In the genomic region with DNA sequence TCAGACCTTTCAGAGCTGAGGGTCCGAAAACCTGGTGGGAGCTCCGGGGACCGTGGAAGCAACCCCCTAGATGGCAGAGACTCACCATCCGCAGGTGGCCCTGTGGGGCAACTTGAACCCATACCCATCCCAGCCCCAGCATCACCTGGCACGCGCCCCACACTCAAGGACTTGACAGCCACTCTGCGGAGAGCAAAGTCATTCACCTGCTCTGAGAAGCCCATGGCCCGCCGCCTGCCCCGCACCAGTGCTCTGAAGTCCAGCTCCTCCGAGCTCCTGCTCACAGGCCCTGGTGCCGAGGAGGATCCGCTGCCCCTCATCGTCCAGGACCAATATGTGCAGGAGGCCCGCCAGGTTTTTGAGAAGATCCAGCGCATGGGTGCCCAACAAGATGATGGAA, we compare ENCODE assay signal across 11 cellular contexts. TPM values are rescaled to one million over a fixed set of nuclear protein-coding genes. Genes with fewer than 3 reads are reported as not detected.
A peak's percentile ranks its signal among the peaks of the same experiment; 100 is the strongest.
DNase-seq lines count a peak whose midpoint lies in the region; ATAC-seq and TF ChIP-seq lines count a peak whose summit lies in the region.
"Had no signal": no experiment of that assay in that cellular context is flagged by ENCODE, and none has a peak within 500 bp of the region (broad histone marks: within the 10 kb centered on the region; RNA-seq: fewer than 3 reads in every experiment).

No MANE protein-coding gene starts in this region.

- no peak overlapping the region for H2AFZ ChIP-seq in ACC112 (ENCODE audit: low read length, unreplicated experiment)

- intact Hi-C loops in left ventricle myocardium inferior (cut with micrococcal nuclease) (no loop called here), psoas muscle (cut with DNase I) (no loop called here)

- peaks cover 57% of the 10 kb centered on the region for H3K79me2 ChIP-seq in ACC112 (ENCODE audit: control insufficient read depth, insufficient read depth, low read length, unreplicated experiment)

- no peak for TF ChIP-seq CTCF in left ventricle myocardium inferior (IDR thresholded peaks at IDR 0.05; ENCODE audit: borderline replicate concordance)
- no peak for TF ChIP-seq CTCF in psoas muscle (IDR thresholded peaks at IDR 0.05)

- H3K9me3 ChIP-seq in adipocyte (ENCODE audit: control insufficient read depth, low read length): no peaks in the 10 kb centered on the region
- H3K9me3 ChIP-seq in left ventricle myocardium inferior (replicated peaks): no peaks in the 10 kb centered on the region
- H3K9me3 ChIP-seq in psoas muscle: no peaks in the 10 kb centered on the region
- H3K9me3 ChIP-seq in CD8-positive, alpha-beta memory T cell (ENCODE audit: low read length): no peaks in the 10 kb centered on the region

- peak overlapping the region; percentile 87; the same call in 1 of the 2 replicates for H3K27ac ChIP-seq in ACC112 (ENCODE audit: low read depth, low read length)
- peak overlapping the region; percentile 99 for H3K27ac ChIP-seq in left ventricle myocardium inferior (replicated peaks)
- peak overlapping the region; percentile 30 for H3K27ac ChIP-seq in psoas muscle
- no peak overlapping the region for H3K27ac ChIP-seq in CD8-positive, alpha-beta memory T cell (ENCODE audit: low read depth, low read length)

- H3K4me1 Mint-ChIP-seq in CD8-positive, alpha-beta memory T cell: peaks cover 9 to 12% (median 10%) of the 10 kb centered on the region in 3 donors
- peaks cover 13 to 24% (median 14%) of the 10 kb centered on the region in 3 donors for H3K4me1 Mint-ChIP-seq in T-cell

- 82 to 87% (median 86%) methylated on average over 16 of the region's 16 CpGs for WGBS in psoas muscle, 3 donors

- no peak for DNase-seq in adipocyte (ENCODE audit: low read depth)
- no peak for DNase-seq in left ventricle myocardium inferior
- DNase-seq in psoas muscle: peak in 1 of 2 donors; percentile 53
- DNase-seq in NCI-H1048 (lab: John Stamatoyannopoulos, UW): no peak
- DNase-seq in globus pallidus (ENCODE audit: low spot score): no peak
- no peak for DNase-seq in CD8-positive, alpha-beta memory T cell
- no peak for DNase-seq in T-cell
- DNase-seq: activated CD4-positive, alpha-beta T cell treated with anti-CD3 and anti-CD28 coated beads for 36 hours; CD4-positive, alpha-beta T cell; stimulated activated CD4-positive, alpha-beta T cell treated with anti-CD3 and anti-CD28 coated beads, Interleukin-15, amount 100 ng/mL, for 24 hours had no signal

- CTCF ChIA-PET in CD8-positive, alpha-beta memory T cell (lab: Charles Lee): interaction anchor here (1.6 to 8.1 kb wide), 2 partner anchors 13 to 27 kb away, joined by 3 to 109 read pairs; no protein-coding TSS in a partner anchor
- CTCF ChIA-PET in T-cell (lab: Charles Lee): interaction anchor here in 1 of 2 donors (0.6 kb wide), 1 partner anchor 1142 kb away, joined by 3 read pairs; no protein-coding TSS in a partner anchor

- H3K4me3 ChIP-seq in ACC112 (ENCODE audit: low read depth, low read length): peak overlapping the region; percentile 87
- H3K4me3 ChIP-seq in adipocyte (ENCODE audit: low read length): peak overlapping the region; percentile 94
- H3K4me3 ChIP-seq in left ventricle myocardium inferior: peak overlapping the region; percentile 88
- H3K4me3 ChIP-seq in psoas muscle: peak overlapping the region; percentile 80
- no peak overlapping the region for H3K4me3 ChIP-seq in CD8-positive, alpha-beta memory T cell (ENCODE audit: low read length)

- ATAC-seq in psoas muscle (no peak), T-cell (replicated peaks in 1 of 4) (no peak)
- ATAC-seq: activated CD4-positive, alpha-beta T cell treated with anti-CD3 and anti-CD28 coated beads for 36 hours had no signal

- H3K4me1 ChIP-seq in ACC112 (ENCODE audit: control insufficient read depth, insufficient read depth, low read length, unreplicated experiment): peaks cover 65% of the 10 kb centered on the region
- H3K4me1 ChIP-seq in adipocyte (ENCODE audit: control insufficient read depth, insufficient read depth, low read length): peaks cover 62% of the 10 kb centered on the region
- peaks cover 81% of the 10 kb centered on the region for H3K4me1 ChIP-seq in left ventricle myocardium inferior
- H3K4me1 ChIP-seq in psoas muscle: peaks cover 16% of the 10 kb centered on the region
- peaks cover 7% of the 10 kb centered on the region for H3K4me1 ChIP-seq in CD8-positive, alpha-beta memory T cell (ENCODE audit: insufficient read depth, low read length)

- peak overlapping the region in 3 of 7 donors; percentile 13 to 48 (median 36) for H3K4me3 Mint-ChIP-seq in CD8-positive, alpha-beta memory T cell
- peak overlapping the region in 1 of 3 donors; percentile 31 for H3K4me3 Mint-ChIP-seq in T-cell
- H3K4me3 Mint-ChIP-seq: activated CD4-positive, alpha-beta T cell treated with anti-CD3 and anti-CD28 coated beads for 36 hours; CD4-positive, alpha-beta T cell had no signal

- H3K27ac Mint-ChIP-seq in CD8-positive, alpha-beta memory T cell: no peak overlapping the region
- no peak overlapping the region for H3K27ac Mint-ChIP-seq in T-cell
- H3K27ac Mint-ChIP-seq: activated CD4-positive, alpha-beta T cell treated with anti-CD3 and anti-CD28 coated beads for 36 hours; CD4-positive, alpha-beta T cell had no signal

- H3K36me3 Mint-ChIP-seq in CD8-positive, alpha-beta memory T cell: peaks cover 0 to 3% (median 0%) of the 10 kb centered on the region in 3 donors
- H3K36me3 Mint-ChIP-seq in T-cell: no peaks in the 10 kb centered on the region

- POLR2A ChIA-PET in CD8-positive, alpha-beta memory T cell (lab: Charles Lee): interaction anchor here (0.6 kb wide), 1 partner anchor 19 kb away, joined by 3 read pairs; no protein-coding TSS in a partner anchor
- POLR2A ChIA-PET in T-cell (lab: Charles Lee): no interaction called here

- H3K27me3 Mint-ChIP-seq in CD8-positive, alpha-beta memory T cell: peaks cover 11 to 13% of the 10 kb centered on the region in 2 donors
- H3K27me3 Mint-ChIP-seq in T-cell: peaks cover 12 to 16% of the 10 kb centered on the region in 2 donors

- peak overlapping the region; percentile 99 for H3K9ac ChIP-seq in adipocyte (ENCODE audit: low read length)

- H3K27me3 ChIP-seq in ACC112 (ENCODE audit: insufficient read depth, low read length) (no peaks in the 10 kb centered on the region), adipocyte (replicated peaks; ENCODE audit: control insufficient read depth, insufficient read depth, low read length) (no peaks in the 10 kb centered on the region), left ventricle myocardium inferior (ENCODE audit: low read depth) (no peaks in the 10 kb centered on the region), psoas muscle (ENCODE audit: insufficient read depth in 3 of 3, low read length in 2 of 3) (peaks cover 0 to 5% (median 4%) of the 10 kb centered on the region in 3 donors)
- peaks cover 5% of the 10 kb centered on the region for H3K27me3 ChIP-seq in CD8-positive, alpha-beta memory T cell (ENCODE audit: insufficient read depth, low read length, poor library complexity, severe bottlenecking)

- H3K36me3 ChIP-seq in ACC112 (ENCODE audit: insufficient read depth, low read length) (no peaks in the 10 kb centered on the region), adipocyte (ENCODE audit: control insufficient read depth, insufficient read depth, low read length, severe bottlenecking) (peaks cover 5% of the 10 kb centered on the region), left ventricle myocardium inferior (peaks cover 12% of the 10 kb centered on the region), psoas muscle (ENCODE audit: insufficient read depth in 1 of 2, low read depth in 1 of 2) (no peaks in the 10 kb centered on the region)
- H3K36me3 ChIP-seq in CD8-positive, alpha-beta memory T cell (ENCODE audit: insufficient read depth, low read length): no peaks in the 10 kb centered on the region

- no peaks in the 10 kb centered on the region for H3K9me3 Mint-ChIP-seq in CD8-positive, alpha-beta memory T cell
- no peaks in the 10 kb centered on the region for H3K9me3 Mint-ChIP-seq in T-cell
- H3K9me3 Mint-ChIP-seq: CD4-positive, alpha-beta T cell had no signal

RNA-seq across cellular contexts. Expression of a gene that starts 2.0 kb away (rescaled TPM):
- total RNA-seq in left ventricle myocardium inferior (53.1 TPM), psoas muscle (10 to 100 TPM; 10.8 to 38.4 (median 15.5) TPM), T-cell (1 to 10 TPM in 1 of 5 donors, under 1 TPM in 4; 0.23 to 1.0 (median 0.49) TPM)
- 1 to 10 TPM; 5.7 to 7.9 (median 6.9) TPM for polyA plus RNA-seq in psoas muscle
- not detected for total RNA-seq in CD8-positive, alpha-beta memory T cell
- not detected for polyA plus RNA-seq in CD8-positive, alpha-beta memory T cell
- total RNA-seq: CD4-positive, alpha-beta T cell had no signal

RNA-seq across cellular contexts. Expression of a gene that starts 37.9 kb away (rescaled TPM):
- total RNA-seq in left ventricle myocardium inferior: 2.2 TPM
- 1 to 10 TPM in 3 of 4 donors, under 1 TPM in 1; 0.96 to 2.5 (median 1.5) TPM for total RNA-seq in psoas muscle
- polyA plus RNA-seq in psoas muscle: 1 to 10 TPM in 2 of 3 donors, under 1 TPM in 1; 0.59 to 1.6 (median 1.2) TPM
- under 1 TPM; 0.20 to 0.24 TPM for total RNA-seq in CD8-positive, alpha-beta memory T cell
- polyA plus RNA-seq in CD8-positive, alpha-beta memory T cell: not detected
- 1 to 10 TPM in 1 of 5 donors, not detected in 4; 1.4 TPM for total RNA-seq in T-cell
- total RNA-seq: activated CD4-positive, alpha-beta T cell treated with anti-CD3 and anti-CD28 coated beads for 36 hours; CD4-positive, alpha-beta T cell had no signal

Comparison
In these comparisons a context has a peak if more than half of its experiments do, and no peak if none do; other contexts are left out.
1. RNA of a gene that starts 2.0 kb away (total RNA-seq): 53.1 TPM in left ventricle myocardium inferior (single experiment) and 10.8 to 38.4 TPM in psoas muscle; 0.23 to 1.0 TPM in T-cell and not detected in CD8-positive, alpha-beta memory T cell; every median in the first group is over 4 times any median in the second.